Comparison of ENCODE assay signal across 8 cellular contexts in the genomic region with DNA sequence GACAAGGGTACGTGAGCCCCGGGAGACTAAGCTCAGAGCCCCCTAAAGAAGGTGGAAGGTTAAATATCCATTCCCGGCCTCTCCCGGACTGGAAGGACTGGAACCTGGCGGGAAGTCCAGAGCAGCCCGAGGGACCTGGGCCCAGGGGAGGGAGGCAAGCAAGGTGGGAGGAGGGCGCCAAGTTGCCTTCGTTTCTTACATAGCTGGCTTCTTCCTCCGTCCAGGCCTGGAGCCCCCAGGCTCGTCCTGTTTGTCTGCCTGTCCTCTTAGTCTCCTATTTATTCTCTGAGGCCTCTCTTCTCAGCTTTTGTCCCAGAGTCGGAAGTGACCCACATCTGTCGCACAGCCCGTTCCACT. TPM values are rescaled to one million over a fixed set of nuclear protein-coding genes. Genes with fewer than 3 reads are reported as not detected.
DNase-seq lines count a peak whose midpoint lies in the region; ATAC-seq, FAIRE-seq and TF ChIP-seq lines count a peak whose summit lies in the region.

No MANE protein-coding gene starts in this region.

- POLR2A ChIA-PET in CD4-positive, alpha-beta T cell (lab: Charles Lee): interaction anchor here (1.0 to 8.5 kb wide), 14 partner anchors 10 to 774 kb away, joined by 3 to 89 read pairs (median 10); a partner anchor contains a TSS
- POLR2A ChIA-PET in K562 (lab: Yijun Ruan, JAX): interaction anchor here (0.8 to 5.8 kb wide), 12 partner anchors 8 to 384 kb away, joined by 3 to 40 read pairs (median 5); a partner anchor contains a TSS

- intact Hi-C loops in CD4-positive, alpha-beta T cell (cut with DNase I, micrococcal nuclease): loop anchor here (1.0 to 10.0 kb wide), 4 partner anchors 14 to 120 kb away; no protein-coding TSS in a partner anchor
- intact Hi-C loops in K562 (cut with micrococcal nuclease): loop anchor here (2.0 to 10.0 kb wide), 3 partner anchors 20 to 80 kb away; a partner anchor contains a TSS
- intact Hi-C loops in lower lobe of right lung (cut with DNase I): no loop called here

- H3K9ac ChIP-seq in K562 (ENCODE audit: insufficient read depth in 1 of 2, low read depth in 2 of 2, low read length in 2 of 2): peak overlapping the region; percentile 96 to 100

- peak overlapping the region; percentile 77 for H2AFZ ChIP-seq in K562 (ENCODE audit: low read depth, low read length)

- peaks cover 20% of the 10 kb centered on the region for H3K36me3 Mint-ChIP-seq in CD4-positive, alpha-beta T cell (ENCODE audit: low read depth)
- peaks cover 2% of the 10 kb centered on the region for H3K36me3 Mint-ChIP-seq in IgD-negative memory B cell

- peak; percentile 11 for FAIRE-seq in K562 (lab: Jason Lieb, UNC)

- no TSS peak for BruUV-seq in K562 (replicated peaks; lab: Mats Ljungman, UMichigan)

- H3K27ac Mint-ChIP-seq in CD4-positive, alpha-beta T cell: peak overlapping the region; percentile 90
- peak overlapping the region; percentile 84 to 98 (median 85) for H3K27ac Mint-ChIP-seq in IgD-negative memory B cell

- CTCF ChIA-PET in CD4-positive, alpha-beta T cell (lab: Charles Lee): interaction anchor here (1.9 to 7.3 kb wide), 2 partner anchors 13 kb away, joined by 7 to 63 read pairs; no protein-coding TSS in a partner anchor
- CTCF ChIA-PET in K562 (lab: Yijun Ruan, JAX; ENCODE audit: low intra/inter-chr PET ratio): no interaction called here

- peak overlapping the region; percentile 78 for H3K27ac ChIP-seq in CD4-positive, alpha-beta T cell (ENCODE audit: low read depth, low read length)
- H3K27ac ChIP-seq in K562 (ENCODE audit: extremely low read depth, low read depth, low read length) (peak overlapping the region; percentile 98), lower lobe of right lung (peak overlapping the region; percentile 98), upper lobe of left lung (peak overlapping the region; percentile 95 to 98 (median 98))

- peaks cover 20 to 22% of the 10 kb centered on the region in 2 experiments; a peak in 4 of 5 replicates for H3K4me1 ChIP-seq in K562 (replicated peaks in 1 of 2; ENCODE audit: control insufficient read depth in 2 of 2, insufficient read depth in 2 of 2, low read length in 2 of 2)
- H3K4me1 ChIP-seq in lower lobe of right lung: peaks cover 31% of the 10 kb centered on the region
- H3K4me1 ChIP-seq in upper lobe of left lung: peaks cover 8 to 47% (median 27%) of the 10 kb centered on the region in 4 donors

- H3K4me1 Mint-ChIP-seq in CD4-positive, alpha-beta T cell (ENCODE audit: low read depth): peaks cover 37% of the 10 kb centered on the region
- H3K4me1 Mint-ChIP-seq in IgD-negative memory B cell: peaks cover 15 to 26% (median 25%) of the 10 kb centered on the region in 3 donors

- H3K4me2 ChIP-seq in K562 (ENCODE audit: insufficient read depth, low read length): peak overlapping the region; percentile 95

- H3K4me3 ChIP-seq in K562 (peak overlapping the region; percentile 99), lower lobe of right lung (peak overlapping the region; percentile 94), upper lobe of left lung (peak overlapping the region; percentile 75 to 88 (median 82))

- no peaks in the 10 kb centered on the region for H3K27me3 Mint-ChIP-seq in CD4-positive, alpha-beta T cell
- no peaks in the 10 kb centered on the region for H3K27me3 Mint-ChIP-seq in IgD-negative memory B cell

- H3K9me1 ChIP-seq in K562 (ENCODE audit: control insufficient read depth, insufficient read depth, low read length): no peaks in the 10 kb centered on the region

- TF ChIP-seq RAD21 in K562 (CRISPR knock-in tag; conservative IDR thresholded peaks at IDR 0.05 in 1 of 2, IDR thresholded peaks at IDR 0.05 in 1 of 2): no peak

- TF ChIP-seq EP300 in K562 (IDR thresholded peaks at IDR 0.05; ENCODE audit: low read length) (no peak), upper lobe of left lung (IDR thresholded peaks at IDR 0.05) (no peak)

- no peaks in the 10 kb centered on the region for H3K9me3 Mint-ChIP-seq in CD4-positive, alpha-beta T cell
- H3K9me3 Mint-ChIP-seq in IgD-negative memory B cell: no peaks in the 10 kb centered on the region

- H3K36me3 ChIP-seq in K562 (ENCODE audit: control insufficient read depth, insufficient read depth, low read length) (peaks cover 32% of the 10 kb centered on the region; the same call in 2 of the 3 replicates), lower lobe of right lung (peaks cover 21% of the 10 kb centered on the region), upper lobe of left lung (peaks cover 3 to 22% (median 19%) of the 10 kb centered on the region in 4 donors)

- 0 out of 2 replicates have a peak, but pooled peaks cover 2% of the 10 kb centered on the region for H4K20me1 ChIP-seq in K562 (replicated peaks; ENCODE audit: control insufficient read depth, insufficient read depth, low read length)

- in situ Hi-C loops in K562 (cut with MboI): loop anchor here (5.0 kb wide), 1 partner anchor 38 kb away; no protein-coding TSS in a partner anchor

- H3K9me3 ChIP-seq in CD4-positive, alpha-beta T cell (ENCODE audit: control insufficient read depth, low read length): no peaks in the 10 kb centered on the region
- H3K9me3 ChIP-seq in K562 (replicated peaks; ENCODE audit: control insufficient read depth, insufficient read depth, low read depth, low read length) (no peaks in the 10 kb centered on the region), lower lobe of right lung (no peaks in the 10 kb centered on the region), upper lobe of left lung (no peaks in the 10 kb centered on the region)

- 0% methylated on average over 7 of the region's 13 CpGs for WGBS in K562 (ENCODE audit: insufficient coverage, low coverage, missing lambda C conversion rate)
- 5 to 6% methylated on average over 12 to 13 of the region's 13 CpGs for WGBS in upper lobe of left lung, 2 donors

- no peak for DNase-seq in CD4-positive, alpha-beta T cell
- peak in 1 of 4 experiments; percentile 12 for DNase-seq in K562 (ENCODE audit: extremely low read depth in 1 of 4, low spot score in 3 of 4)
- no peak for DNase-seq in lower lobe of right lung
- no peak for DNase-seq in upper lobe of left lung
- DNase-seq in activated effector memory CD4-positive, alpha-beta T cell treated with anti-CD3 and anti-CD28 coated beads, Interleukin-2, amount 50 U/mL, for 16 hours: no peak

- peak overlapping the region; percentile 97 for H3K4me3 Mint-ChIP-seq in CD4-positive, alpha-beta T cell
- H3K4me3 Mint-ChIP-seq in IgD-negative memory B cell: peak overlapping the region; percentile 81 to 98 (median 96)

- TF ChIP-seq CTCF in CD4-positive, alpha-beta T cell (IDR thresholded peaks at IDR 0.05): no peak
- no peak for TF ChIP-seq CTCF in K562 (IDR thresholded peaks at IDR 0.05 in 2 of 3, conservative IDR thresholded peaks at IDR 0.05 in 1 of 3; ENCODE audit: insufficient read depth in 2 of 3, low read depth in 1 of 3, low read length in 3 of 3)
- TF ChIP-seq CTCF in lower lobe of right lung (IDR thresholded peaks at IDR 0.05): no peak
- TF ChIP-seq CTCF in upper lobe of left lung (IDR thresholded peaks at IDR 0.05): no peak

- peaks cover 29% of the 10 kb centered on the region for H3K79me2 ChIP-seq in K562 (ENCODE audit: control insufficient read depth, insufficient read depth, low read length)

- no peak for ATAC-seq in CD4-positive, alpha-beta T cell (ENCODE audit: poor library complexity)
- ATAC-seq in K562: 0 out of 3 replicates have a peak, but pooled peaks have one; percentile 0
- peak in 1 of 2 donors; percentile 15 for ATAC-seq in lower lobe of right lung
- ATAC-seq in upper lobe of left lung (ENCODE audit: low FRiP score in 2 of 2): no peak
- no peak for ATAC-seq in GM19455 (IDR thresholded peaks at IDR 0.05; ENCODE audit: unreplicated experiment)
- ATAC-seq in GM18873 (IDR thresholded peaks at IDR 0.05; ENCODE audit: low FRiP score, unreplicated experiment): no peak

- no peak for TF ChIP-seq POLR2A in K562 (conservative IDR thresholded peaks at IDR 0.05)
- no peak for TF ChIP-seq POLR2A in upper lobe of left lung (IDR thresholded peaks at IDR 0.05)

- no peaks in the 10 kb centered on the region for H3K27me3 ChIP-seq in CD4-positive, alpha-beta T cell (ENCODE audit: control insufficient read depth, insufficient read depth, low read length)
- H3K27me3 ChIP-seq in K562 (ENCODE audit: control insufficient read depth in 2 of 2, insufficient read depth in 2 of 2, low read length in 2 of 2): no peaks in the 10 kb centered on the region
- no peaks in the 10 kb centered on the region for H3K27me3 ChIP-seq in lower lobe of right lung (ENCODE audit: low read depth)
- no peaks in the 10 kb centered on the region for H3K27me3 ChIP-seq in upper lobe of left lung

RNA-seq across cellular contexts. Expression of a gene that starts 0.7 kb away (rescaled TPM):
- 1 to 10 TPM; 5.2 to 7.4 TPM for total RNA-seq in CD4-positive, alpha-beta T cell
- 50.2 TPM for polyA plus RNA-seq in IgD-negative memory B cell
- total RNA-seq in K562 (2011; cell fraction: chromatin; rRNA removed; ENCODE audit: low replicate concordance): 21.3 and 53.1 TPM in 2 replicates
- 37.5 and 48.6 TPM in 2 replicates for total RNA-seq in K562 (2011; cell fraction: nucleolus; rRNA removed)
- 33.7 and 39.2 TPM in 2 replicates for total RNA-seq in K562 (2011; cell fraction: nucleoplasm; rRNA removed)
- 30.4 and 37.6 TPM in 2 replicates for total RNA-seq in K562 (2014; rRNA removed)
- 12.0 and 13.6 TPM in 2 replicates for total RNA-seq in K562 (2014; rRNA removed; fragmentation: Illumina TruSeq; extraction: Trizol)
- 15.9 TPM in 2 replicates for total RNA-seq in K562 (2015; rRNA removed; fragmentation: Illumina TruSeq; extraction: Trizol)
- total RNA-seq in K562 (2021): 55.8 and 60.9 TPM in 2 replicates
- 33.8 and 39.5 TPM in 2 replicates for polyA plus RNA-seq in K562 (2011; rRNA removed)
- polyA plus RNA-seq in K562 (2011; cell fraction: cytosol; rRNA removed): 53.3 and 74.4 TPM in 2 replicates
- polyA plus RNA-seq in K562 (2011; cell fraction: nucleus; rRNA removed): 45.9 and 59.9 TPM in 2 replicates
- 32.5 and 132 TPM in 2 replicates for polyA plus RNA-seq in K562 (2012)
- 42.5 and 58.2 TPM in 2 replicates for polyA plus RNA-seq in K562 (2014; fragmentation: Illumina TruSeq; extraction: Trizol)
- polyA plus RNA-seq in K562 (2014; fragmentation: Nextera tagmentation; extraction: Ambion mirVana): 1 to 10 TPM; 3.3 to 6.6 TPM
- polyA plus RNA-seq in K562 (2014; rRNA removed): 50.1 and 52.8 TPM in 2 replicates
- 16.1 and 23.4 TPM in 2 replicates for polyA minus RNA-seq in K562 (2011; rRNA and poly(A)+ RNA removed)
- polyA minus RNA-seq in K562 (2011; cell fraction: cytosol; rRNA and poly(A)+ RNA removed): 30.5 and 32.9 TPM in 2 replicates
- polyA minus RNA-seq in K562 (2011; cell fraction: nucleus; rRNA and poly(A)+ RNA removed): 16.2 and 19.1 TPM in 2 replicates
- total RNA-seq in lower lobe of right lung: 42.8 TPM
- total RNA-seq in upper lobe of left lung: 10 to 100 TPM; 27.2 to 70.3 (median 34.9) TPM

RNA-seq across cellular contexts. Expression of a gene that starts 19.8 kb away (rescaled TPM):
- 10 to 100 TPM; 74.8 to 75.3 TPM for total RNA-seq in CD4-positive, alpha-beta T cell
- polyA plus RNA-seq in IgD-negative memory B cell (74.5 TPM), K562 (2011; rRNA removed) (37.8 and 38.4 TPM in 2 replicates), K562 (2014; fragmentation: Illumina TruSeq; extraction: Trizol) (42.2 and 43.9 TPM in 2 replicates), K562 (2014; fragmentation: Nextera tagmentation; extraction: Ambion mirVana) (1 to 10 TPM; 8.5 to 9.2 TPM), K562 (2014; rRNA removed) (41.1 and 46.2 TPM in 2 replicates)
- total RNA-seq in K562 (2011; cell fraction: chromatin; rRNA removed; ENCODE audit: low replicate concordance): 36.2 and 69.8 TPM in 2 replicates
- 39.9 and 42.9 TPM in 2 replicates for total RNA-seq in K562 (2011; cell fraction: nucleolus; rRNA removed)
- total RNA-seq in K562 (2011; cell fraction: nucleoplasm; rRNA removed): 35.7 and 38.2 TPM in 2 replicates
- total RNA-seq in K562 (2014; rRNA removed) (39.8 and 53.8 TPM in 2 replicates), K562 (2014; rRNA removed; fragmentation: Illumina TruSeq; extraction: Trizol) (23.6 and 25.8 TPM in 2 replicates), K562 (2015; rRNA removed; fragmentation: Illumina TruSeq; extraction: Trizol) (33.9 and 36.6 TPM in 2 replicates), K562 (2021) (32.6 and 36.4 TPM in 2 replicates), lower lobe of right lung (64.9 TPM), upper lobe of left lung (100 to 1,000 TPM in 2 of 6 donors, 10 to 100 TPM in 4; 68.4 to 138 (median 95.0) TPM)
- polyA plus RNA-seq in K562 (2011; cell fraction: cytosol; rRNA removed): 42.5 and 49.6 TPM in 2 replicates
- polyA plus RNA-seq in K562 (2011; cell fraction: nucleus; rRNA removed): 43.0 and 49.6 TPM in 2 replicates
- 31.7 and 46.8 TPM in 2 replicates for polyA plus RNA-seq in K562 (2012)
- 30.3 and 36.6 TPM in 2 replicates for polyA minus RNA-seq in K562 (2011; rRNA and poly(A)+ RNA removed)
- polyA minus RNA-seq in K562 (2011; cell fraction: cytosol; rRNA and poly(A)+ RNA removed): 20.1 and 22.3 TPM in 2 replicates
- 16.6 and 29.7 TPM in 2 replicates for polyA minus RNA-seq in K562 (2011; cell fraction: nucleus; rRNA and poly(A)+ RNA removed)

RNA-seq across cellular contexts. Expression of a gene that starts 19.9 kb away (rescaled TPM):
- 1 to 10 TPM; 1.6 to 1.9 TPM for total RNA-seq in CD4-positive, alpha-beta T cell
- polyA plus RNA-seq in IgD-negative memory B cell: 2.6 TPM
- total RNA-seq in K562 (2011; cell fraction: chromatin; rRNA removed; ENCODE audit: low replicate concordance): 1.1 and 2.4 TPM in 2 replicates
- 2.3 and 2.8 TPM in 2 replicates for total RNA-seq in K562 (2011; cell fraction: nucleolus; rRNA removed)
- total RNA-seq in K562 (2011; cell fraction: nucleoplasm; rRNA removed): 2.3 and 3.1 TPM in 2 replicates
- total RNA-seq in K562 (2014; rRNA removed): 2.2 and 2.4 TPM in 2 replicates
- total RNA-seq in K562 (2014; rRNA removed; fragmentation: Illumina TruSeq; extraction: Trizol): 0.48 and 0.65 TPM in 2 replicates
- total RNA-seq in K562 (2015; rRNA removed; fragmentation: Illumina TruSeq; extraction: Trizol): 1.5 and 1.8 TPM in 2 replicates
- 2.4 and 2.7 TPM in 2 replicates for total RNA-seq in K562 (2021)
- 1.0 and 1.5 TPM in 2 replicates for polyA plus RNA-seq in K562 (2011; rRNA removed)
- polyA plus RNA-seq in K562 (2011; cell fraction: cytosol; rRNA removed): 1.5 and 4.1 TPM in 2 replicates
- polyA plus RNA-seq in K562 (2011; cell fraction: nucleus; rRNA removed): 1.2 and 1.7 TPM in 2 replicates
- polyA plus RNA-seq in K562 (2012): 0.95 and 2.1 TPM in 2 replicates
- polyA plus RNA-seq in K562 (2014; fragmentation: Illumina TruSeq; extraction: Trizol): 1.0 and 1.5 TPM in 2 replicates
- under 1 TPM in 1 of 2 experiments, not detected in 1; 0.07 TPM for polyA plus RNA-seq in K562 (2014; fragmentation: Nextera tagmentation; extraction: Ambion mirVana)
- polyA plus RNA-seq in K562 (2014; rRNA removed): 1.9 and 2.0 TPM in 2 replicates
- 0.74 and 1.0 TPM in 2 replicates for polyA minus RNA-seq in K562 (2011; rRNA and poly(A)+ RNA removed)
- 0.57 and 0.73 TPM in 2 replicates for polyA minus RNA-seq in K562 (2011; cell fraction: cytosol; rRNA and poly(A)+ RNA removed)
- polyA minus RNA-seq in K562 (2011; cell fraction: nucleus; rRNA and poly(A)+ RNA removed): 1.3 and 3.0 TPM in 2 replicates
- total RNA-seq in lower lobe of right lung: 2.0 TPM
- 1 to 10 TPM; 2.6 to 9.8 (median 4.4) TPM for total RNA-seq in upper lobe of left lung

RNA-seq across cellular contexts. Expression of a gene that starts 23.5 kb away (rescaled TPM):
- total RNA-seq in CD4-positive, alpha-beta T cell: not detected
- not detected for polyA plus RNA-seq in IgD-negative memory B cell
- not detected in 2 replicates for total RNA-seq in K562 (2011; cell fraction: chromatin; rRNA removed; ENCODE audit: low replicate concordance)
- total RNA-seq in K562 (2011; cell fraction: nucleolus; rRNA removed): 0.17 TPM in 1 of 2 replicates, not detected in the other
- total RNA-seq in K562 (2011; cell fraction: nucleoplasm; rRNA removed): not detected in 2 replicates
- total RNA-seq in K562 (2014; rRNA removed): not detected in 2 replicates
- not detected in 2 replicates for total RNA-seq in K562 (2014; rRNA removed; fragmentation: Illumina TruSeq; extraction: Trizol)
- not detected in 2 replicates for total RNA-seq in K562 (2015; rRNA removed; fragmentation: Illumina TruSeq; extraction: Trizol)
- not detected in 2 replicates for total RNA-seq in K562 (2021)
- not detected in 2 replicates for polyA plus RNA-seq in K562 (2011; rRNA removed)
- polyA plus RNA-seq in K562 (2011; cell fraction: cytosol; rRNA removed): not detected in 2 replicates
- not detected in 2 replicates for polyA plus RNA-seq in K562 (2011; cell fraction: nucleus; rRNA removed)
- 0.03 and 0.04 TPM in 2 replicates for polyA plus RNA-seq in K562 (2012)
- not detected in 2 replicates for polyA plus RNA-seq in K562 (2014; fragmentation: Illumina TruSeq; extraction: Trizol)
- polyA plus RNA-seq in K562 (2014; fragmentation: Nextera tagmentation; extraction: Ambion mirVana): not detected
- polyA plus RNA-seq in K562 (2014; rRNA removed): not detected in 2 replicates
- not detected in 2 replicates for polyA minus RNA-seq in K562 (2011; rRNA and poly(A)+ RNA removed)
- polyA minus RNA-seq in K562 (2011; cell fraction: cytosol; rRNA and poly(A)+ RNA removed): not detected in 2 replicates
- polyA minus RNA-seq in K562 (2011; cell fraction: nucleus; rRNA and poly(A)+ RNA removed): not detected in 2 replicates
- total RNA-seq in lower lobe of right lung: not detected
- not detected for total RNA-seq in upper lobe of left lung

RNA-seq across cellular contexts. Expression of a gene that starts 35.6 kb away (rescaled TPM):
- 1 to 10 TPM; 1.5 to 1.7 TPM for total RNA-seq in CD4-positive, alpha-beta T cell
- polyA plus RNA-seq in IgD-negative memory B cell (1.1 TPM), K562 (2011; rRNA removed) (0.11 TPM in 1 of 2 replicates, not detected in the other), K562 (2014; fragmentation: Illumina TruSeq; extraction: Trizol) (not detected in 2 replicates), K562 (2014; fragmentation: Nextera tagmentation; extraction: Ambion mirVana) (not detected), K562 (2014; rRNA removed) (0.20 TPM in 1 of 2 replicates, not detected in the other)
- total RNA-seq in K562 (2011; cell fraction: chromatin; rRNA removed; ENCODE audit: low replicate concordance): 0.44 and 1.00 TPM in 2 replicates
- 0.67 TPM in 1 of 2 replicates, not detected in the other for total RNA-seq in K562 (2011; cell fraction: nucleolus; rRNA removed)
- total RNA-seq in K562 (2011; cell fraction: nucleoplasm; rRNA removed): 0.73 TPM in 1 of 2 replicates, not detected in the other
- total RNA-seq in K562 (2014; rRNA removed) (0.09 TPM in 1 of 2 replicates, not detected in the other), K562 (2014; rRNA removed; fragmentation: Illumina TruSeq; extraction: Trizol) (not detected in 2 replicates), K562 (2015; rRNA removed; fragmentation: Illumina TruSeq; extraction: Trizol) (not detected in 2 replicates), K562 (2021) (0.20 TPM in 1 of 2 replicates, not detected in the other), lower lobe of right lung (0.97 TPM), upper lobe of left lung (under 1 TPM in 4 of 6 donors, not detected in 2; 0.63 to 0.89 (median 0.82) TPM)
- 0.19 and 0.21 TPM in 2 replicates for polyA plus RNA-seq in K562 (2011; cell fraction: cytosol; rRNA removed)
- polyA plus RNA-seq in K562 (2011; cell fraction: nucleus; rRNA removed): 0.41 and 0.58 TPM in 2 replicates
- polyA plus RNA-seq in K562 (2012): 0.15 TPM in 1 of 2 replicates, not detected in the other
- 0.27 TPM in 1 of 2 replicates, not detected in the other for polyA minus RNA-seq in K562 (2011; rRNA and poly(A)+ RNA removed)
- polyA minus RNA-seq in K562 (2011; cell fraction: cytosol; rRNA and poly(A)+ RNA removed): not detected in 2 replicates
- not detected in 2 replicates for polyA minus RNA-seq in K562 (2011; cell fraction: nucleus; rRNA and poly(A)+ RNA removed)
